Comparison of ENCODE assay signal across 9 cellular contexts in genomic region chrX:153725832-153726285, GRCh38. TPM values are rescaled to one million over a fixed set of nuclear protein-coding genes. Genes with fewer than 3 reads are reported as not detected.
A peak's percentile ranks its signal among the peaks of the same experiment; 100 is the strongest.
DNase-seq lines count a peak whose midpoint lies in the region; ATAC-seq, FAIRE-seq and TF ChIP-seq lines count a peak whose summit lies in the region.
"Had no signal": no experiment of that assay in that cellular context is flagged by ENCODE, and none has a peak within 500 bp of the region (broad histone marks: within the 10 kb centered on the region; RNA-seq: fewer than 3 reads in every experiment).

No MANE protein-coding gene starts in this region.

- H3K18ac ChIP-seq in IMR-90 (ENCODE audit: low read depth, low read length): no peak overlapping the region; the same call in 1 of the 2 replicates

- no peaks in the 10 kb centered on the region for H3K27me3 ChIP-seq in IMR-90 (ENCODE audit: control insufficient read depth, insufficient read depth, low read length)

- H3K27ac Mint-ChIP-seq in activated CD8-positive, alpha-beta T cell treated with anti-CD3 and anti-CD28 coated beads for 36 hours: no peak overlapping the region
- peak overlapping the region; percentile 85 for H3K27ac Mint-ChIP-seq in stimulated activated naive B cell treated with anti-CD40 and anti-IgM and Interleukin-4, amounts not matched to agents 10 μg/mL and 1 μg/mL and 100 μg/mL, for 72 hours
- H3K27ac Mint-ChIP-seq: nephron progenitor cell had no signal

- CTCF ChIA-PET in IMR-90 (lab: Yijun Ruan, JAX): no interaction called here
- CTCF ChIA-PET in activated CD8-positive, alpha-beta T cell treated with anti-CD3 and anti-CD28 coated beads for 36 hours (lab: Charles Lee): no interaction called here

- no peak overlapping the region; the same call in 1 of the 2 replicates for H3K14ac ChIP-seq in IMR-90 (replicated peaks; ENCODE audit: low read depth, low read length)

- H4K8ac ChIP-seq in IMR-90 (ENCODE audit: low read depth in 2 of 2, low read length in 2 of 2): peak overlapping the region; percentile 83 to 85; a peak in 2 of 4 replicates

- peaks cover 13% of the 10 kb centered on the region for H3K36me3 Mint-ChIP-seq in activated CD8-positive, alpha-beta T cell treated with anti-CD3 and anti-CD28 coated beads for 36 hours (ENCODE audit: low read depth)
- H3K36me3 Mint-ChIP-seq in stimulated activated naive B cell treated with anti-CD40 and anti-IgM and Interleukin-4, amounts not matched to agents 10 μg/mL and 1 μg/mL and 100 μg/mL, for 72 hours: peaks cover 7 to 8% of the 10 kb centered on the region in 2 donors

- no TSS peak for BruUV-seq in IMR-90 (replicated peaks; lab: Mats Ljungman, UMichigan)

- TF ChIP-seq CTCF in IMR-90 (conservative IDR thresholded peaks at IDR 0.05; ENCODE audit: low read depth, low read length) (no peak), kidney (IDR thresholded peaks at IDR 0.05; ENCODE audit: borderline replicate concordance, extremely low read depth, insufficient read depth) (no peak), GM13976 (IDR thresholded peaks at IDR 0.05; ENCODE audit: borderline replicate concordance, control extremely low read depth, extremely low read depth, insufficient read depth, missing control alignments) (no peak)
- no peak for TF ChIP-seq CTCF in activated CD8-positive, alpha-beta T cell treated with anti-CD3 and anti-CD28 coated beads for 36 hours (IDR thresholded peaks at IDR 0.05)

- DNase-seq in IMR-90 (no peak), kidney (peak; percentile 84), frontal cortex (ENCODE audit: low spot score in 2 of 2) (no peak), GM13976 (ENCODE audit: low spot score) (no peak)
- no peak for DNase-seq in activated CD8-positive, alpha-beta T cell treated with anti-CD3 and anti-CD28 coated beads for 36 hours
- DNase-seq in stimulated activated naive B cell treated with anti-CD40 and anti-IgM and Interleukin-4, amounts not matched to agents 10 μg/mL and 1 μg/mL and 100 μg/mL, for 72 hours: no peak
- no peak for DNase-seq in stimulated activated CD4-positive, alpha-beta T cell treated with anti-CD3 and anti-CD28 coated beads, Interleukin-2, amount 100 ng/mL, for 48 hours

- no peak for ATAC-seq in IMR-90 (ENCODE audit: low read depth)
- ATAC-seq in activated CD8-positive, alpha-beta T cell treated with anti-CD3 and anti-CD28 coated beads for 36 hours: no peak
- no peak for ATAC-seq in stimulated activated naive B cell treated with anti-CD40 and anti-IgM and Interleukin-4, amounts not matched to agents 10 μg/mL and 1 μg/mL and 100 μg/mL, for 72 hours (replicated peaks)

- H3K23ac ChIP-seq in IMR-90 (ENCODE audit: low read depth, low read length): no peak overlapping the region

- H3K4me1 Mint-ChIP-seq in activated CD8-positive, alpha-beta T cell treated with anti-CD3 and anti-CD28 coated beads for 36 hours (ENCODE audit: low read depth): peaks cover 17% of the 10 kb centered on the region
- peaks cover 19 to 36% of the 10 kb centered on the region in 2 donors for H3K4me1 Mint-ChIP-seq in stimulated activated naive B cell treated with anti-CD40 and anti-IgM and Interleukin-4, amounts not matched to agents 10 μg/mL and 1 μg/mL and 100 μg/mL, for 72 hours

- 93% methylated on average over 15 of the region's 35 CpGs; no CpG with 5 or more reads in 1 of the 2 experiments for WGBS in IMR-90 (ENCODE audit: extremely low coverage in 2 of 2, insufficient read length in 1 of 2), 2 experiments

- H4K20me1 ChIP-seq in IMR-90 (ENCODE audit: insufficient read depth, low read length): peaks cover 14% of the 10 kb centered on the region

- no peak overlapping the region for H2BK15ac ChIP-seq in IMR-90 (ENCODE audit: low read depth, low read length)

- H3K27me3 Mint-ChIP-seq in activated CD8-positive, alpha-beta T cell treated with anti-CD3 and anti-CD28 coated beads for 36 hours: no peaks in the 10 kb centered on the region
- H3K27me3 Mint-ChIP-seq in stimulated activated naive B cell treated with anti-CD40 and anti-IgM and Interleukin-4, amounts not matched to agents 10 μg/mL and 1 μg/mL and 100 μg/mL, for 72 hours: no peaks in the 10 kb centered on the region

- no peak overlapping the region; the same call in 1 of the 2 replicates for H3K4me2 ChIP-seq in IMR-90 (ENCODE audit: low read depth, low read length)

- H2BK5ac ChIP-seq in IMR-90 (ENCODE audit: low read depth, low read length, poor library complexity, severe bottlenecking): peak overlapping the region; percentile 85

- H3K4ac ChIP-seq in IMR-90 (ENCODE audit: low read depth, low read length): peak overlapping the region; percentile 49; the same call in 1 of the 2 replicates

- H2AFZ ChIP-seq in IMR-90 (replicated peaks; ENCODE audit: low read length, poor library complexity): peak overlapping the region; percentile 19

- no peak for TF ChIP-seq RAD21 in IMR-90 (IDR thresholded peaks at IDR 0.05; ENCODE audit: low read length)

- peak overlapping the region; percentile 75; the same call in 1 of the 2 replicates for H2BK120ac ChIP-seq in IMR-90 (ENCODE audit: low read depth, low read length)

- in situ Hi-C loops in IMR-90 (cut with MboI; ENCODE audit: low sequenced_read_pairs): no loop called here
- in situ Hi-C loops in GM13976 (cut with MboI; ENCODE audit: low sequenced_read_pairs, unreplicated experiment): no loop called here

- no peak overlapping the region for H3K9ac ChIP-seq in IMR-90 (ENCODE audit: low read depth, low read length)
- H3K9ac ChIP-seq in kidney (ENCODE audit: low read length in 2 of 2): no peak overlapping the region

- no peak overlapping the region for H2BK20ac ChIP-seq in IMR-90 (ENCODE audit: low read depth, low read length)

- no peak overlapping the region for H3K56ac ChIP-seq in IMR-90 (ENCODE audit: extremely low read depth, insufficient read depth, low read length)

- H4K5ac ChIP-seq in IMR-90 (ENCODE audit: low read depth, low read length): no peak overlapping the region

- peak overlapping the region; percentile 56 for H3K4me3 Mint-ChIP-seq in activated CD8-positive, alpha-beta T cell treated with anti-CD3 and anti-CD28 coated beads for 36 hours
- peak overlapping the region; percentile 71 to 77 for H3K4me3 Mint-ChIP-seq in stimulated activated naive B cell treated with anti-CD40 and anti-IgM and Interleukin-4, amounts not matched to agents 10 μg/mL and 1 μg/mL and 100 μg/mL, for 72 hours
- H3K4me3 Mint-ChIP-seq: nephron progenitor cell had no signal

- no peaks in the 10 kb centered on the region for H3K9me3 Mint-ChIP-seq in activated CD8-positive, alpha-beta T cell treated with anti-CD3 and anti-CD28 coated beads for 36 hours
- H3K9me3 Mint-ChIP-seq in stimulated activated naive B cell treated with anti-CD40 and anti-IgM and Interleukin-4, amounts not matched to agents 10 μg/mL and 1 μg/mL and 100 μg/mL, for 72 hours: no peaks in the 10 kb centered on the region

- H3K9me3 ChIP-seq in IMR-90 (ENCODE audit: control insufficient read depth, insufficient read depth, low read length) (no peaks in the 10 kb centered on the region), kidney (ENCODE audit: control insufficient read depth in 1 of 2, low read length in 2 of 2) (no peaks in the 10 kb centered on the region)

- H3K79me1 ChIP-seq in IMR-90 (ENCODE audit: low read depth in 1 of 2, low read length in 2 of 2): peaks cover 0 to 28% of the 10 kb centered on the region in 2 experiments; a peak in 2 of 4 replicates

- no peak for TF ChIP-seq POLR2A in IMR-90 (IDR thresholded peaks at IDR 0.05; ENCODE audit: low read depth, low read length)

- H3K4me3 ChIP-seq in IMR-90 (ENCODE audit: insufficient read depth, low read depth, low read length) (no peak overlapping the region), kidney (ENCODE audit: low read length in 2 of 2) (no peak overlapping the region)

- H3K36me3 ChIP-seq in IMR-90 (ENCODE audit: control insufficient read depth, insufficient read depth, low read length): peaks cover 2% of the 10 kb centered on the region; the same call in 1 of the 2 replicates
- H3K36me3 ChIP-seq in kidney (ENCODE audit: control insufficient read depth in 1 of 2, insufficient read depth in 2 of 2, low read length in 2 of 2): peaks cover 0 to under 1% of the 10 kb centered on the region in 2 donors

- peak overlapping the region; percentile 85 for H2AK9ac ChIP-seq in IMR-90 (replicated peaks; ENCODE audit: low read depth, low read length, poor library complexity)

- no peak for FAIRE-seq in kidney (lab: Jason Lieb, UNC)
- FAIRE-seq in frontal cortex (lab: Jason Lieb, UNC): no peak
- FAIRE-seq: colon had no signal

- intact Hi-C loops in IMR-90 (cut with micrococcal nuclease): no loop called here
- intact Hi-C loops in activated CD8-positive, alpha-beta T cell treated with anti-CD3 and anti-CD28 coated beads for 36 hours (cut with micrococcal nuclease): no loop called here
- intact Hi-C loops in kidney (cut with DNase I): no loop called here

- H3K27ac ChIP-seq in IMR-90 (ENCODE audit: insufficient read depth, low read length) (peak overlapping the region; percentile 71), kidney (ENCODE audit: low read depth in 2 of 2, low read length in 2 of 2) (peak overlapping the region; percentile 40 to 74)

- POLR2A ChIA-PET in IMR-90 (lab: Charles Lee; ENCODE audit: unreplicated experiment): no interaction called here
- POLR2A ChIA-PET in activated CD8-positive, alpha-beta T cell treated with anti-CD3 and anti-CD28 coated beads for 36 hours (lab: Charles Lee): interaction anchor here (0.6 to 1.2 kb wide), 2 partner anchors 68 to 163 kb away, joined by 3 to 4 read pairs; partner anchors contain the start of genes IDH3G and SSR4

- peaks cover 17% of the 10 kb centered on the region for H3K4me1 ChIP-seq in IMR-90 (ENCODE audit: control insufficient read depth, insufficient read depth, low read length)
- peaks cover 8 to 36% of the 10 kb centered on the region in 2 donors for H3K4me1 ChIP-seq in kidney (ENCODE audit: control insufficient read depth in 1 of 2, insufficient read depth in 1 of 2, low read depth in 1 of 2, low read length in 2 of 2)

- dilution Hi-C loops in IMR-90 (cut with HindIII; ENCODE audit: low sequenced_read_pairs, unreplicated experiment): no loop called here

- peak overlapping the region; percentile 51; the same call in 1 of the 2 replicates for H2AK5ac ChIP-seq in IMR-90 (ENCODE audit: low read depth, low read length)

- 0 out of 2 replicates have a peak, but pooled peaks cover 5% of the 10 kb centered on the region for H3K9me1 ChIP-seq in IMR-90 (ENCODE audit: insufficient read depth, low read length)

- no peak overlapping the region; the same call in 1 of the 2 replicates for H4K91ac ChIP-seq in IMR-90 (ENCODE audit: insufficient read depth, low read depth, low read length)

RNA-seq across cellular contexts. Expression of gene ABCD1, which starts 1.2 kb away (rescaled TPM):
- total RNA-seq in IMR-90 (2012; rRNA removed): 4.3 and 4.7 TPM in 2 replicates
- 7.0 and 8.3 TPM in 2 replicates for polyA plus RNA-seq in IMR-90 (2012; rRNA removed)
- polyA plus RNA-seq in IMR-90 (2012; cell fraction: cytosol; rRNA removed): 7.5 and 11.5 TPM in 2 replicates
- polyA plus RNA-seq in IMR-90 (2012; cell fraction: nucleus; rRNA removed; ENCODE audit: low replicate concordance): 11.4 and 27.2 TPM in 2 replicates
- total RNA-seq in activated CD8-positive, alpha-beta T cell treated with anti-CD3 and anti-CD28 coated beads for 36 hours: 1 to 10 TPM; 3.9 to 4.4 TPM
- total RNA-seq in kidney: 13.7 TPM
- polyA plus RNA-seq in kidney (ENCODE audit: insufficient read depth, low read depth, low replicate concordance): 5.2 TPM
- 3.7 TPM for total RNA-seq in frontal cortex

RNA-seq across cellular contexts. Expression of gene BCAP31, which starts 1.7 kb away (rescaled TPM):
- total RNA-seq in IMR-90 (2012; rRNA removed): 166 and 244 TPM in 2 replicates
- 125 and 131 TPM in 2 replicates for polyA plus RNA-seq in IMR-90 (2012; rRNA removed)
- 118 and 139 TPM in 2 replicates for polyA plus RNA-seq in IMR-90 (2012; cell fraction: cytosol; rRNA removed)
- polyA plus RNA-seq in IMR-90 (2012; cell fraction: nucleus; rRNA removed; ENCODE audit: low replicate concordance): 56.8 and 80.0 TPM in 2 replicates
- total RNA-seq in activated CD8-positive, alpha-beta T cell treated with anti-CD3 and anti-CD28 coated beads for 36 hours: 100 to 1,000 TPM in 1 of 2 experiments, 10 to 100 TPM in 1; 97.6 to 102 TPM
- 218 TPM for total RNA-seq in kidney
- 246 TPM for polyA plus RNA-seq in kidney (ENCODE audit: insufficient read depth, low read depth, low replicate concordance)
- total RNA-seq in frontal cortex: 57.5 TPM

RNA-seq across cellular contexts. Expression of gene SLC6A8, which starts 38.1 kb away (rescaled TPM):
- 6.7 and 7.2 TPM in 2 replicates for total RNA-seq in IMR-90 (2012; rRNA removed)
- polyA plus RNA-seq in IMR-90 (2012; rRNA removed): 21.1 and 25.5 TPM in 2 replicates
- polyA plus RNA-seq in IMR-90 (2012; cell fraction: cytosol; rRNA removed): 15.6 and 31.1 TPM in 2 replicates
- 48.5 and 108 TPM in 2 replicates for polyA plus RNA-seq in IMR-90 (2012; cell fraction: nucleus; rRNA removed; ENCODE audit: low replicate concordance)
- total RNA-seq in activated CD8-positive, alpha-beta T cell treated with anti-CD3 and anti-CD28 coated beads for 36 hours: 1 to 10 TPM; 2.5 to 2.7 TPM
- 110 TPM for total RNA-seq in kidney
- polyA plus RNA-seq in kidney (ENCODE audit: insufficient read depth, low read depth, low replicate concordance): 79.7 TPM
- total RNA-seq in frontal cortex: 12.2 TPM

RNA-seq across cellular contexts. Expression of gene PLXNB3, which starts 38.2 kb away (rescaled TPM):
- total RNA-seq in IMR-90 (2012; rRNA removed): 0.36 and 1.7 TPM in 2 replicates
- 22.3 and 26.9 TPM in 2 replicates for polyA plus RNA-seq in IMR-90 (2012; rRNA removed)
- 9.9 and 21.3 TPM in 2 replicates for polyA plus RNA-seq in IMR-90 (2012; cell fraction: cytosol; rRNA removed)
- 117 and 388 TPM in 2 replicates for polyA plus RNA-seq in IMR-90 (2012; cell fraction: nucleus; rRNA removed; ENCODE audit: low replicate concordance)
- total RNA-seq in activated CD8-positive, alpha-beta T cell treated with anti-CD3 and anti-CD28 coated beads for 36 hours: 1 to 10 TPM; 7.7 to 8.2 TPM
- total RNA-seq in kidney: 5.6 TPM
- polyA plus RNA-seq in kidney (ENCODE audit: insufficient read depth, low read depth, low replicate concordance): 2.2 TPM
- 0.82 TPM for total RNA-seq in frontal cortex

RNA-seq across cellular contexts. Expression of gene PNCK, which starts 52.2 kb away (rescaled TPM):
- total RNA-seq in IMR-90 (2012; rRNA removed) (0.18 TPM in 1 of 2 replicates, not detected in the other), kidney (1.5 TPM), frontal cortex (18.3 TPM)
- polyA plus RNA-seq in IMR-90 (2012; rRNA removed) (0.13 and 0.22 TPM in 2 replicates), kidney (ENCODE audit: insufficient read depth, low read depth, low replicate concordance) (5.5 TPM)
- polyA plus RNA-seq in IMR-90 (2012; cell fraction: cytosol; rRNA removed): 0.22 TPM in 2 replicates
- 2.2 and 2.5 TPM in 2 replicates for polyA plus RNA-seq in IMR-90 (2012; cell fraction: nucleus; rRNA removed; ENCODE audit: low replicate concordance)
- 1 to 10 TPM in 1 of 2 experiments, under 1 TPM in 1; 0.70 to 1.1 TPM for total RNA-seq in activated CD8-positive, alpha-beta T cell treated with anti-CD3 and anti-CD28 coated beads for 36 hours
